1 cellular context compared by ENCODE assay signal in genomic region chr15:77944002-77944867, GRCh38.
TF ChIP-seq lines count a peak whose summit lies in the region.

No MANE protein-coding gene starts in this region.

TF ChIP-seq in HepG2, 621 proteins besides CTCF, POLR2A, EP300 and RAD21 (continued from another document and continues in another):
- TF ChIP-seq TBP (CRISPR knock-in tag; IDR thresholded peaks at IDR 0.05) (no peak), PRMT3 (CRISPR knock-in tag; IDR thresholded peaks at IDR 0.05; ENCODE audit: borderline replicate concordance, low read depth) (no peak), MTA3 (CRISPR knock-in tag; IDR thresholded peaks at IDR 0.05) (no peak), GATAD2A (CRISPR knock-in tag; IDR thresholded peaks at IDR 0.05) (peak; percentile 58; the same call in 1 of the 2 replicates), RFX3 (CRISPR knock-in tag; IDR thresholded peaks at IDR 0.05) (no peak), TBX2 (CRISPR knock-in tag; IDR thresholded peaks at IDR 0.05; ENCODE audit: borderline replicate concordance) (peak; percentile 29; the same call in 1 of the 2 replicates), ZFYVE20 (CRISPR knock-in tag; IDR thresholded peaks at IDR 0.05; ENCODE audit: borderline replicate concordance, low read depth) (no peak), CC2D1A (CRISPR knock-in tag; IDR thresholded peaks at IDR 0.05) (no peak), KLF11 (CRISPR knock-in tag; IDR thresholded peaks at IDR 0.05) (no peak), HOXA9 (CRISPR knock-in tag; IDR thresholded peaks at IDR 0.05; ENCODE audit: borderline replicate concordance) (no peak), ZNF547 (CRISPR knock-in tag; IDR thresholded peaks at IDR 0.05) (no peak), ZNF24 (IDR thresholded peaks at IDR 0.05) (no peak), ZNF296 (CRISPR knock-in tag; conservative IDR thresholded peaks at IDR 0.05) (no peak), ZBTB34 (CRISPR knock-in tag; IDR thresholded peaks at IDR 0.05) (no peak), SIX4 (CRISPR knock-in tag; IDR thresholded peaks at IDR 0.05) (no peak), ZNF775 (CRISPR knock-in tag; IDR thresholded peaks at IDR 0.05; ENCODE audit: borderline replicate concordance) (no peak), CEBPZ (IDR thresholded peaks at IDR 0.05; ENCODE audit: low read length) (no peak), ELK4 (CRISPR knock-in tag; IDR thresholded peaks at IDR 0.05; ENCODE audit: borderline replicate concordance) (no peak), HIC2 (CRISPR knock-in tag; IDR thresholded peaks at IDR 0.05; ENCODE audit: low read depth) (peak; percentile 46; the same call in 1 of the 2 replicates), ZBTB10 (CRISPR knock-in tag; IDR thresholded peaks at IDR 0.05; ENCODE audit: borderline replicate concordance) (0 out of 2 replicates have a peak, but pooled peaks have one; percentile 46), GABPB1 (CRISPR knock-in tag; IDR thresholded peaks at IDR 0.05) (peak; percentile 91), ZBTB42 (CRISPR knock-in tag; IDR thresholded peaks at IDR 0.05) (no peak), ZC3H13 (CRISPR knock-in tag; IDR thresholded peaks at IDR 0.05) (no peak), CREB1 (IDR thresholded peaks at IDR 0.05) (no peak), CREB1 (CRISPR knock-in tag; IDR thresholded peaks at IDR 0.05) (no peak), ZNF143 (CRISPR knock-in tag; IDR thresholded peaks at IDR 0.05) (peak; percentile 29; the same call in 1 of the 2 replicates), MEF2D (CRISPR knock-in tag; IDR thresholded peaks at IDR 0.05) (no peak), ZNF790 (CRISPR knock-in tag; IDR thresholded peaks at IDR 0.05; ENCODE audit: borderline replicate concordance) (no peak), MLLT10 (CRISPR knock-in tag; IDR thresholded peaks at IDR 0.05) (no peak), GZF1 (CRISPR knock-in tag; IDR thresholded peaks at IDR 0.05) (no peak), HNRNPH1 (optimal IDR thresholded peaks at IDR 0.05; ENCODE audit: low read depth, low read length) (no peak), ESRRA (CRISPR knock-in tag; IDR thresholded peaks at IDR 0.05; ENCODE audit: low read depth) (no peak), ZNF512B (CRISPR knock-in tag; IDR thresholded peaks at IDR 0.05; ENCODE audit: borderline replicate concordance) (no peak), SOX6 (IDR thresholded peaks at IDR 0.05) (no peak), SOX6 (CRISPR knock-in tag; IDR thresholded peaks at IDR 0.05) (peak; percentile 59), RBM22 (optimal IDR thresholded peaks at IDR 0.05; ENCODE audit: low read length) (no peak), EHMT2 (IDR thresholded peaks at IDR 0.05; ENCODE audit: borderline replicate concordance, low read depth, low read length) (no peak), ZNF678 (CRISPR knock-in tag; IDR thresholded peaks at IDR 0.05) (no peak), ZBTB25 (CRISPR knock-in tag; IDR thresholded peaks at IDR 0.05) (no peak)
- TF ChIP-seq, protein P1, sequence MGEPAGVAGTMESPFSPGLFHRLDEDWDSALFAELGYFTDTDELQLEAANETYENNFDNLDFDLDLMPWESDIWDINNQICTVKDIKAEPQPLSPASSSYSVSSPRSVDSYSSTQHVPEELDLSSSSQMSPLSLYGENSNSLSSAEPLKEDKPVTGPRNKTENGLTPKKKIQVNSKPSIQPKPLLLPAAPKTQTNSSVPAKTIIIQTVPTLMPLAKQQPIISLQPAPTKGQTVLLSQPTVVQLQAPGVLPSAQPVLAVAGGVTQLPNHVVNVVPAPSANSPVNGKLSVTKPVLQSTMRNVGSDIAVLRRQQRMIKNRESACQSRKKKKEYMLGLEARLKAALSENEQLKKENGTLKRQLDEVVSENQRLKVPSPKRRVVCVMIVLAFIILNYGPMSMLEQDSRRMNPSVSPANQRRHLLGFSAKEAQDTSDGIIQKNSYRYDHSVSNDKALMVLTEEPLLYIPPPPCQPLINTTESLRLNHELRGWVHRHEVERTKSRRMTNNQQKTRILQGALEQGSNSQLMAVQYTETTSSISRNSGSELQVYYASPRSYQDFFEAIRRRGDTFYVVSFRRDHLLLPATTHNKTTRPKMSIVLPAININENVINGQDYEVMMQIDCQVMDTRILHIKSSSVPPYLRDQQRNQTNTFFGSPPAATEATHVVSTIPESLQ (CRISPR knock-in tag; conservative IDR thresholded peaks at IDR 0.05), result no peak
- TF ChIP-seq, protein P2, sequence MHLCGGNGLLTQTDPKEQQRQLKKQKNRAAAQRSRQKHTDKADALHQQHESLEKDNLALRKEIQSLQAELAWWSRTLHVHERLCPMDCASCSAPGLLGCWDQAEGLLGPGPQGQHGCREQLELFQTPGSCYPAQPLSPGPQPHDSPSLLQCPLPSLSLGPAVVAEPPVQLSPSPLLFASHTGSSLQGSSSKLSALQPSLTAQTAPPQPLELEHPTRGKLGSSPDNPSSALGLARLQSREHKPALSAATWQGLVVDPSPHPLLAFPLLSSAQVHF (CRISPR knock-in tag; IDR thresholded peaks at IDR 0.05), result 0 out of 2 replicates have a peak, but pooled peaks have one; percentile 46
- TF ChIP-seq, protein P3, sequence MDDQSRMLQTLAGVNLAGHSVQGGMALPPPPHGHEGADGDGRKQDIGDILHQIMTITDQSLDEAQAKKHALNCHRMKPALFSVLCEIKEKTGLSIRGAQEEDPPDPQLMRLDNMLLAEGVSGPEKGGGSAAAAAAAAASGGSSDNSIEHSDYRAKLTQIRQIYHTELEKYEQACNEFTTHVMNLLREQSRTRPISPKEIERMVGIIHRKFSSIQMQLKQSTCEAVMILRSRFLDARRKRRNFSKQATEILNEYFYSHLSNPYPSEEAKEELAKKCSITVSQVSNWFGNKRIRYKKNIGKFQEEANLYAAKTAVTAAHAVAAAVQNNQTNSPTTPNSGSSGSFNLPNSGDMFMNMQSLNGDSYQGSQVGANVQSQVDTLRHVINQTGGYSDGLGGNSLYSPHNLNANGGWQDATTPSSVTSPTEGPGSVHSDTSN (CRISPR knock-in tag; IDR thresholded peaks at IDR 0.05; ENCODE audit: borderline replicate concordance), result no peak
- TF ChIP-seq, protein P4, sequence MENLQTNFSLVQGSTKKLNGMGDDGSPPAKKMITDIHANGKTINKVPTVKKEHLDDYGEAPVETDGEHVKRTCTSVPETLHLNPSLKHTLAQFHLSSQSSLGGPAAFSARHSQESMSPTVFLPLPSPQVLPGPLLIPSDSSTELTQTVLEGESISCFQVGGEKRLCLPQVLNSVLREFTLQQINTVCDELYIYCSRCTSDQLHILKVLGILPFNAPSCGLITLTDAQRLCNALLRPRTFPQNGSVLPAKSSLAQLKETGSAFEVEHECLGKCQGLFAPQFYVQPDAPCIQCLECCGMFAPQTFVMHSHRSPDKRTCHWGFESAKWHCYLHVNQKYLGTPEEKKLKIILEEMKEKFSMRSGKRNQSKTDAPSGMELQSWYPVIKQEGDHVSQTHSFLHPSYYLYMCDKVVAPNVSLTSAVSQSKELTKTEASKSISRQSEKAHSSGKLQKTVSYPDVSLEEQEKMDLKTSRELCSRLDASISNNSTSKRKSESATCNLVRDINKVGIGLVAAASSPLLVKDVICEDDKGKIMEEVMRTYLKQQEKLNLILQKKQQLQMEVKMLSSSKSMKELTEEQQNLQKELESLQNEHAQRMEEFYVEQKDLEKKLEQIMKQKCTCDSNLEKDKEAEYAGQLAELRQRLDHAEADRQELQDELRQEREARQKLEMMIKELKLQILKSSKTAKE (CRISPR knock-in tag; IDR thresholded peaks at IDR 0.05; ENCODE audit: borderline replicate concordance), result peak; percentile 72
